Comparison of ENCODE assay signal across 8 cellular contexts in genomic region chr14:30791522-30792351, GRCh38.
"Had no signal": no experiment of that assay in that cellular context is flagged by ENCODE, and none has a peak within 500 bp of the region (broad histone marks: within the 10 kb centered on the region; RNA-seq: fewer than 3 reads in every experiment).

No MANE protein-coding gene starts in this region.

- H3K27ac ChIP-seq: GM23248 had no signal

- H3K36me3 ChIP-seq: HAP-1 had no signal

- DNase-seq: GM23248, GOT3, H7, HFFc6, KBM-7 had no signal

- H3K4me1 ChIP-seq: HAP-1 had no signal

- H3K4me3 Mint-ChIP-seq: HFFc6, IgD-negative memory B cell had no signal

- ATAC-seq: HCT116 had no signal

- H3K9ac ChIP-seq: GM23248 had no signal

- H3K9me3 ChIP-seq: HAP-1 had no signal

- H3K27ac Mint-ChIP-seq: HFFc6, IgD-negative memory B cell had no signal

- H3K27me3 Mint-ChIP-seq: IgD-negative memory B cell had no signal

- H3K4me3 ChIP-seq: GM23248, HAP-1 had no signal
